In the genomic region with DNA sequence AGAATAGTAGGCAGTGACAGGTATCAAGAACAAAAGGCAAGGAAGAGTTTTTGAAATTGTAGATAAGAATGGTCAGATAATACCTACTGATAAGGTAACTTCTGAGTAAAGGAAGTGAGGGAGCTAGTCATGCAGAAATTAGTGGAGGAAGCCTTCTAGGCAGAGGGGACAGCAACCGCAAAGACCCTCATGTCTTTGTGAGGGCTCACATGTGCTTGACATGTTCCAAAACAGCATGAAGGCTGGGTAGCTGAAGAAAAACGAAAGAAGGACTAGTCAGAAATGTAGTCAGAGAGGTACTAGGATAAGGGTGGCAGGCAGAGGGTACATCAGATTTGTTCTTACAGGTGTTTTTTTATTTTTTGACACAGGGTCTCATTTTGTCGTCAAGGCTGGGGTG, we compare ENCODE assay signal across 18 cellular contexts. TPM values are rescaled to one million over a fixed set of nuclear protein-coding genes. Genes with fewer than 3 reads are reported as not detected.
DNase-seq lines count a peak whose midpoint lies in the region; ATAC-seq, FAIRE-seq and TF ChIP-seq lines count a peak whose summit lies in the region.
"Had no signal": no experiment of that assay in that cellular context is flagged by ENCODE, and none has a peak within 500 bp of the region (broad histone marks: within the 10 kb centered on the region; RNA-seq: fewer than 3 reads in every experiment).

No MANE protein-coding gene starts in this region.

- H3K36me3 Mint-ChIP-seq in activated CD8-positive, alpha-beta memory T cell treated with anti-CD3 and anti-CD28 coated beads, Interleukin-2, amount 10 ng/mL, durations not matched to agents 7 days and 5 days, result peaks cover 31% of the 10 kb centered on the region
- H3K36me3 Mint-ChIP-seq in H9 (ENCODE audit: insufficient read depth in 1 of 3, low read depth in 3 of 3) (peaks cover 17 to 28% (median 27%) of the 10 kb centered on the region in 3 experiments), nephron (ENCODE audit: low read depth) (peaks cover 31% of the 10 kb centered on the region)
- H3K36me3 Mint-ChIP-seq in activated CD8-positive, alpha-beta T cell treated with anti-CD3 and anti-CD28 coated beads, Interleukin-2, amount 10 ng/mL, durations not matched to agents 7 days and 5 days (ENCODE audit: low read depth), result peaks cover 35% of the 10 kb centered on the region

- H3K56ac ChIP-seq in H9 (ENCODE audit: insufficient read length, low read depth, low read length), result no peak overlapping the region

- H4K91ac ChIP-seq in H9 (ENCODE audit: insufficient read length, low read depth, low read length), result no peak overlapping the region

- no peaks in the 10 kb centered on the region for H3K9me3 Mint-ChIP-seq in activated CD8-positive, alpha-beta memory T cell treated with anti-CD3 and anti-CD28 coated beads, Interleukin-2, amount 10 ng/mL, durations not matched to agents 7 days and 5 days (ENCODE audit: low read depth)
- H3K9me3 Mint-ChIP-seq in H9 (no peaks in the 10 kb centered on the region; a peak in 1 of 5 replicates), nephron (no peaks in the 10 kb centered on the region)
- no peaks in the 10 kb centered on the region for H3K9me3 Mint-ChIP-seq in activated CD8-positive, alpha-beta T cell treated with anti-CD3 and anti-CD28 coated beads, Interleukin-2, amount 10 ng/mL, durations not matched to agents 7 days and 5 days (ENCODE audit: insufficient read depth)
- H3K9me3 Mint-ChIP-seq: HFFc6 had no signal

- H3K14ac ChIP-seq in H9 (ENCODE audit: insufficient read depth, low read length), result no peak overlapping the region

- H3K79me1 ChIP-seq in H9 (ENCODE audit: insufficient read depth, low read depth, low read length, poor library complexity, severe bottlenecking), result peaks cover 12% of the 10 kb centered on the region

- H3K4me1 Mint-ChIP-seq in activated CD8-positive, alpha-beta memory T cell treated with anti-CD3 and anti-CD28 coated beads, Interleukin-2, amount 10 ng/mL, durations not matched to agents 7 days and 5 days, result peaks cover 52% of the 10 kb centered on the region
- H3K4me1 Mint-ChIP-seq in H9 (peaks cover 9 to 13% of the 10 kb centered on the region in 2 experiments), nephron (peaks cover 22% of the 10 kb centered on the region)
- H3K4me1 Mint-ChIP-seq in activated CD8-positive, alpha-beta T cell treated with anti-CD3 and anti-CD28 coated beads, Interleukin-2, amount 10 ng/mL, durations not matched to agents 7 days and 5 days (ENCODE audit: low read depth), result peaks cover 56% of the 10 kb centered on the region

- no peak overlapping the region for H2BK5ac ChIP-seq in H9 (ENCODE audit: insufficient read length, low read length)

- no peak overlapping the region for H2BK15ac ChIP-seq in H9 (ENCODE audit: low read depth, low read length)

- no peaks in the 10 kb centered on the region for H3K27me3 Mint-ChIP-seq in activated CD8-positive, alpha-beta memory T cell treated with anti-CD3 and anti-CD28 coated beads, Interleukin-2, amount 10 ng/mL, durations not matched to agents 7 days and 5 days
- peaks cover 4% of the 10 kb centered on the region for H3K27me3 Mint-ChIP-seq in H9 (ENCODE audit: low read depth)
- H3K27me3 Mint-ChIP-seq in activated CD8-positive, alpha-beta T cell treated with anti-CD3 and anti-CD28 coated beads, Interleukin-2, amount 10 ng/mL, durations not matched to agents 7 days and 5 days (ENCODE audit: low read depth), result no peaks in the 10 kb centered on the region
- H3K27me3 Mint-ChIP-seq in nephron (ENCODE audit: low read depth), result no peaks in the 10 kb centered on the region

- TF ChIP-seq CTCF in H9 (conservative IDR thresholded peaks at IDR 0.05) (no peak), nephron (IDR thresholded peaks at IDR 0.05; ENCODE audit: unreplicated experiment in 3 of 3) (no peak), heart left ventricle (IDR thresholded peaks at IDR 0.05) (no peak), D721Med (IDR thresholded peaks at IDR 0.05; ENCODE audit: insufficient read depth, missing control alignments) (no peak)

- no peak for DNase-seq in activated CD8-positive, alpha-beta memory T cell treated with anti-CD3 and anti-CD28 coated beads, Interleukin-2, amount 10 ng/mL, durations not matched to agents 7 days and 5 days
- DNase-seq in activated CD8-positive, alpha-beta memory T cell treated with anti-CD3 and anti-CD28 coated beads for 24 hours, result no peak
- no peak for DNase-seq in H9
- DNase-seq in activated CD8-positive, alpha-beta T cell treated with anti-CD3 and anti-CD28 coated beads, Interleukin-2, amount 10 ng/mL, durations not matched to agents 7 days and 5 days, result peak; percentile 32
- DNase-seq in OCI-M1 (lab: John Stamatoyannopoulos, UW), result no peak
- DNase-seq in heart left ventricle, result no peak
- DNase-seq in D721Med (ENCODE audit: insufficient read length, low spot score), result no peak
- DNase-seq: ACHN, activated gamma-delta T cell treated with Interleukin-2 at 50 U/mL for 16 hours, caudate nucleus, gastrocnemius medialis, HFFc6, mesendoderm, MG63, NCI-H2171 treated with DMSO at 0.1 percent for 48 hours, pancreas had no signal

- no CpG with 5 or more reads among the region's 3 CpGs for WGBS in H9 (ENCODE audit: extremely low coverage, insufficient read length, low lambda C conversion rate)
- 81 to 89% (median 88%) methylated on average over 3 of the region's 3 CpGs for WGBS in heart left ventricle, 4 donors

- H3K4me1 ChIP-seq in H9 (ENCODE audit: insufficient read depth, low read length) (no peaks in the 10 kb centered on the region), heart left ventricle (peaks cover 4 to 62% (median 10%) of the 10 kb centered on the region in 12 donors)

- ATAC-seq in activated CD8-positive, alpha-beta memory T cell treated with anti-CD3 and anti-CD28 coated beads, Interleukin-2, amount 10 ng/mL, durations not matched to agents 7 days and 5 days, result no peak
- no peak for ATAC-seq in activated CD8-positive, alpha-beta T cell treated with anti-CD3 and anti-CD28 coated beads, Interleukin-2, amount 10 ng/mL, durations not matched to agents 7 days and 5 days
- ATAC-seq in heart left ventricle, result no peak
- ATAC-seq: gastrocnemius medialis, pancreas had no signal

- H3K4me3 ChIP-seq in heart left ventricle, result no peak overlapping the region
- H3K4me3 ChIP-seq: gastrocnemius medialis, MG63, pancreas, smooth muscle cell had no signal

- no peaks in the 10 kb centered on the region for H4K20me1 ChIP-seq in H9 (ENCODE audit: control insufficient read depth, insufficient read depth, insufficient read length)

- TF ChIP-seq POLR2A in heart left ventricle (IDR thresholded peaks at IDR 0.05), result no peak

- no peak overlapping the region for H2AK5ac ChIP-seq in H9 (ENCODE audit: insufficient read length, low read length)

- no peak overlapping the region for H3K27ac ChIP-seq in H9 (ENCODE audit: insufficient read length, low read depth, low read length)
- peak overlapping the region in 1 of 12 donors; percentile 30 for H3K27ac ChIP-seq in heart left ventricle
- H3K27ac ChIP-seq: pancreas had no signal

- no peak overlapping the region for H3K23ac ChIP-seq in H9 (ENCODE audit: insufficient read length, low read depth, low read length)

- peaks cover 49% of the 10 kb centered on the region; the same call in 1 of the 2 replicates for H3K79me2 ChIP-seq in H9 (ENCODE audit: insufficient read depth, low read length)

- no peaks in the 10 kb centered on the region for H3K9me3 ChIP-seq in H9 (ENCODE audit: control insufficient read depth, low read depth, low read length)
- no peaks in the 10 kb centered on the region for H3K9me3 ChIP-seq in heart left ventricle
- H3K9me3 ChIP-seq: gastrocnemius medialis, MG63, pancreas had no signal

- no peak overlapping the region for H3K4ac ChIP-seq in H9 (ENCODE audit: low read depth, low read length)

- no peak overlapping the region for H2BK120ac ChIP-seq in H9 (ENCODE audit: low read depth, low read length, poor library complexity, severe bottlenecking)

- H3K36me3 ChIP-seq in heart left ventricle, result peaks cover 0 to 37% (median 7%) of the 10 kb centered on the region in 9 donors
- H3K36me3 ChIP-seq: pancreas had no signal

- no peak overlapping the region for H3K4me2 ChIP-seq in H9 (ENCODE audit: insufficient read depth, insufficient read length, low read length)
- H3K4me2 ChIP-seq: smooth muscle cell had no signal

- intact Hi-C loops in heart left ventricle (cut with DNase I), result no loop called here

- peak overlapping the region; percentile 12 for H3K4me3 Mint-ChIP-seq in activated CD8-positive, alpha-beta memory T cell treated with anti-CD3 and anti-CD28 coated beads, Interleukin-2, amount 10 ng/mL, durations not matched to agents 7 days and 5 days
- H3K4me3 Mint-ChIP-seq in H9, result no peak overlapping the region
- peak overlapping the region; percentile 52 for H3K4me3 Mint-ChIP-seq in activated CD8-positive, alpha-beta T cell treated with anti-CD3 and anti-CD28 coated beads, Interleukin-2, amount 10 ng/mL, durations not matched to agents 7 days and 5 days
- peak overlapping the region; percentile 4 to 32 (median 24) for H3K4me3 Mint-ChIP-seq in nephron
- H3K4me3 Mint-ChIP-seq: HFFc6 had no signal

- POLR2A ChIA-PET in activated CD8-positive, alpha-beta T cell treated with anti-CD3 and anti-CD28 coated beads, Interleukin-2, amount 10 ng/mL, durations not matched to agents 7 days and 5 days (lab: Charles Lee), result interaction anchor here (0.6 to 2.0 kb wide), 3 partner anchors 9 to 222 kb away, joined by 3 to 18 read pairs (median 3); no protein-coding TSS in a partner anchor

- no peak overlapping the region for H3K9ac ChIP-seq in H9 (ENCODE audit: extremely low read depth, insufficient read length, low read length)

- H4K8ac ChIP-seq in H9 (replicated peaks; ENCODE audit: insufficient read length, low read depth, low read length), result no peak overlapping the region

- peaks cover 2% of the 10 kb centered on the region for H3K23me2 ChIP-seq in H9 (ENCODE audit: insufficient read length, low read depth, low read length, poor library complexity, severe bottlenecking)

- no peak overlapping the region for H2AFZ ChIP-seq in H9 (ENCODE audit: low read length)

- no peak for FAIRE-seq in D721Med (lab: Jason Lieb, UNC)
- FAIRE-seq: pancreas had no signal

- peak overlapping the region; percentile 69 for H3K27ac Mint-ChIP-seq in activated CD8-positive, alpha-beta memory T cell treated with anti-CD3 and anti-CD28 coated beads, Interleukin-2, amount 10 ng/mL, durations not matched to agents 7 days and 5 days
- H3K27ac Mint-ChIP-seq in H9 (peak overlapping the region; percentile 19 to 61 (median 49); a peak in 4 of 7 replicates), nephron (no peak overlapping the region)
- peak overlapping the region; percentile 86 for H3K27ac Mint-ChIP-seq in activated CD8-positive, alpha-beta T cell treated with anti-CD3 and anti-CD28 coated beads, Interleukin-2, amount 10 ng/mL, durations not matched to agents 7 days and 5 days
- H3K27ac Mint-ChIP-seq: HFFc6 had no signal

- no peak overlapping the region for H3K18ac ChIP-seq in H9 (ENCODE audit: insufficient read length, low read depth, low read length)

- no peak overlapping the region for H3T11ph ChIP-seq in H9 (ENCODE audit: low read length)

- H2BK12ac ChIP-seq in H9 (ENCODE audit: insufficient read length, low read depth, low read length), result no peak overlapping the region

- CTCF ChIA-PET in activated CD8-positive, alpha-beta memory T cell treated with anti-CD3 and anti-CD28 coated beads, Interleukin-2, amount 10 ng/mL, durations not matched to agents 7 days and 5 days (lab: Charles Lee), result interaction anchor here (0.9 to 2.4 kb wide), 4 partner anchors 8 to 240 kb away, joined by 3 to 13 read pairs (median 4); no protein-coding TSS in a partner anchor
- CTCF ChIA-PET in activated CD8-positive, alpha-beta T cell treated with anti-CD3 and anti-CD28 coated beads, Interleukin-2, amount 10 ng/mL, durations not matched to agents 7 days and 5 days (lab: Charles Lee), result interaction anchor here (0.9 to 2.5 kb wide), 5 partner anchors 9 to 194 kb away, joined by 3 to 10 read pairs (median 6); a partner anchor contains a TSS

- H4K5ac ChIP-seq in H9 (ENCODE audit: insufficient read length, low read depth, low read length), result no peak overlapping the region

- H3K27me3 ChIP-seq in H9 (ENCODE audit: insufficient read depth, low read length) (no peaks in the 10 kb centered on the region), heart left ventricle (no peaks in the 10 kb centered on the region)
- H3K27me3 ChIP-seq: gastrocnemius medialis, MG63, pancreas had no signal

- no peak overlapping the region for H2BK20ac ChIP-seq in H9 (ENCODE audit: low read depth, low read length, poor library complexity, severe bottlenecking)

RNA-seq across cellular contexts. Expression of a gene that starts 5.3 kb away (rescaled TPM):
- 100 to 1,000 TPM; 100 to 111 TPM for total RNA-seq in activated CD8-positive, alpha-beta memory T cell treated with anti-CD3 and anti-CD28 coated beads, Interleukin-2, amount 10 ng/mL, durations not matched to agents 7 days and 5 days
- 99.1 and 102 TPM in 2 replicates for total RNA-seq in H9 (2021)
- 100 to 1,000 TPM in 1 of 2 experiments, 10 to 100 TPM in 1; 96.7 to 104 TPM for total RNA-seq in activated CD8-positive, alpha-beta T cell treated with anti-CD3 and anti-CD28 coated beads, Interleukin-2, amount 10 ng/mL, durations not matched to agents 7 days and 5 days
- 10 to 100 TPM; 17.1 to 43.5 (median 31.8) TPM for total RNA-seq in heart left ventricle
- 10 to 100 TPM in 1 of 2 donors, 1 to 10 TPM in 1; 5.6 to 17.7 TPM for polyA plus RNA-seq in heart left ventricle

Comparison
In these comparisons a context has a peak if more than half of its experiments do, and no peak if none do; other contexts are left out.
1. H3K27ac Mint-ChIP-seq: peak in activated CD8-positive, alpha-beta memory T cell treated with anti-CD3 and anti-CD28 coated beads, Interleukin-2, amount 10 ng/mL, durations not matched to agents 7 days and 5 days (single experiment), H9 (3 of 3) and activated CD8-positive, alpha-beta T cell treated with anti-CD3 and anti-CD28 coated beads, Interleukin-2, amount 10 ng/mL, durations not matched to agents 7 days and 5 days (single experiment); none in nephron (0 of 3).
2. H3K4me3 Mint-ChIP-seq: peak in activated CD8-positive, alpha-beta memory T cell treated with anti-CD3 and anti-CD28 coated beads, Interleukin-2, amount 10 ng/mL, durations not matched to agents 7 days and 5 days (single experiment), activated CD8-positive, alpha-beta T cell treated with anti-CD3 and anti-CD28 coated beads, Interleukin-2, amount 10 ng/mL, durations not matched to agents 7 days and 5 days (single experiment) and nephron (3 of 3); none in H9 (0 of 2).